Comparison of ENCODE assay signal across 9 cellular contexts in genomic region chr11:95948637-95949036, GRCh38.
"Had no signal": no experiment of that assay in that cellular context is flagged by ENCODE, and none has a peak within 500 bp of the region (broad histone marks: within the 10 kb centered on the region; RNA-seq: fewer than 3 reads in every experiment).

No MANE protein-coding gene starts in this region.

- ATAC-seq: GM23338, HCT116 had no signal

- H3K4me1 Mint-ChIP-seq: GM23338, H9 had no signal

- H3K4me3 ChIP-seq: GM23248, GM23338, HAP-1 had no signal

- H3K27ac ChIP-seq: GM23248 had no signal

- DNase-seq: GM23248, GOT3, H7, H9, HCEC 1CT, HFFc6 had no signal

- H3K9ac ChIP-seq: GM23248 had no signal

- H3K36me3 ChIP-seq: HAP-1 had no signal

- H3K27ac Mint-ChIP-seq: GM23338, H9, HFFc6 had no signal

- H2AFZ ChIP-seq: GM23248, GM23338 had no signal

- H3K4me2 ChIP-seq: GM23338 had no signal

- H3K4me3 Mint-ChIP-seq: GM23338, H9, HFFc6 had no signal

- H3K4me1 ChIP-seq: HAP-1 had no signal
